13 cellular contexts compared by ENCODE assay signal in genomic region chr10:75619636-75620035, GRCh38.
DNase-seq lines count a peak whose midpoint lies in the region; ATAC-seq and TF ChIP-seq lines count a peak whose summit lies in the region.
"Had no signal": no experiment of that assay in that cellular context is flagged by ENCODE, and none has a peak within 500 bp of the region (broad histone marks: within the 10 kb centered on the region; RNA-seq: fewer than 3 reads in every experiment).

No MANE protein-coding gene starts in this region.

- intact Hi-C loops in left lung (cut with DNase I) = no loop called here

- H3K4me1 ChIP-seq in Loucy (ENCODE audit: insufficient read depth, low read length, poor library complexity, severe bottlenecking) = no peaks in the 10 kb centered on the region
- H3K4me1 ChIP-seq in left lung = peaks cover 6 to 23% of the 10 kb centered on the region in 2 donors
- no peaks in the 10 kb centered on the region for H3K4me1 ChIP-seq in parathyroid adenoma
- H3K4me1 ChIP-seq: BLaER1, Caco-2, HAP-1 had no signal

- H3K4me3 ChIP-seq in Loucy (ENCODE audit: low read length, poor library complexity, severe bottlenecking) (no peak overlapping the region), left lung (no peak overlapping the region), parathyroid adenoma (ENCODE audit: low read depth, low read length) (peak overlapping the region; percentile 25)
- H3K4me3 ChIP-seq: BLaER1, HAP-1 had no signal

- no peak overlapping the region for H3K4me2 ChIP-seq in Loucy (ENCODE audit: low read depth, low read length, poor library complexity, severe bottlenecking)
- peak overlapping the region; percentile 37 for H3K4me2 ChIP-seq in parathyroid adenoma (ENCODE audit: low read length)
- H3K4me2 ChIP-seq: BLaER1 had no signal

- in situ Hi-C loops in G401 (cut with HindIII; ENCODE audit: low sequenced_read_pairs) = no loop called here

- no peaks in the 10 kb centered on the region for H3K9me2 ChIP-seq in Loucy (replicated peaks; ENCODE audit: low read depth, low read length)

- no peak for DNase-seq in left lung
- no peak for DNase-seq in G401 (ENCODE audit: low spot score)
- DNase-seq in NCI-H82 treated with DMSO at 0.1 percent for 48 hours (lab: John Stamatoyannopoulos, UW; ENCODE audit: unreplicated experiment) = no peak
- no peak for DNase-seq in DMS79 treated with DMSO at 0.1 percent for 48 hours (lab: John Stamatoyannopoulos, UW)
- DNase-seq: 8988T; AML-193; Caco-2; CD8-positive, alpha-beta memory T cell had no signal

- H3K27me3 ChIP-seq in Loucy (ENCODE audit: insufficient read depth, low read length, poor library complexity, severe bottlenecking) (no peaks in the 10 kb centered on the region), left lung (no peaks in the 10 kb centered on the region), parathyroid adenoma (ENCODE audit: control insufficient read depth, insufficient read depth, low read length) (no peaks in the 10 kb centered on the region)
- H3K27me3 ChIP-seq: BLaER1 had no signal

- H4K20me1 ChIP-seq in Loucy (ENCODE audit: insufficient read depth, low read length, poor library complexity, severe bottlenecking) = no peaks in the 10 kb centered on the region
- H4K20me1 ChIP-seq: BLaER1 had no signal

- H2AFZ ChIP-seq in Loucy (ENCODE audit: low read length) = peak overlapping the region; percentile 4; the same call in 1 of the 2 replicates
- H2AFZ ChIP-seq in parathyroid adenoma = no peak overlapping the region

- H3K27ac ChIP-seq in left lung (no peak overlapping the region), parathyroid adenoma (no peak overlapping the region)
- H3K27ac ChIP-seq: BLaER1 had no signal

- H3K9me3 ChIP-seq in Loucy (ENCODE audit: insufficient read depth, low read depth, low read length) (no peaks in the 10 kb centered on the region), left lung (no peaks in the 10 kb centered on the region), parathyroid adenoma (ENCODE audit: control insufficient read depth, low read length) (no peaks in the 10 kb centered on the region)
- H3K9me3 ChIP-seq: BLaER1, Caco-2, HAP-1 had no signal

- H3K36me3 ChIP-seq in Loucy (ENCODE audit: insufficient read depth, low read length) (no peaks in the 10 kb centered on the region), left lung (no peaks in the 10 kb centered on the region), parathyroid adenoma (ENCODE audit: control insufficient read depth, insufficient read depth, low read length) (no peaks in the 10 kb centered on the region)
- H3K36me3 ChIP-seq: BLaER1, HAP-1 had no signal

- no peak for TF ChIP-seq CTCF in Loucy (conservative IDR thresholded peaks at IDR 0.05; ENCODE audit: low read length)
- TF ChIP-seq CTCF in left lung (IDR thresholded peaks at IDR 0.05) = no peak
- TF ChIP-seq CTCF in parathyroid adenoma (IDR thresholded peaks at IDR 0.05) = no peak

- ATAC-seq in GM19463 (IDR thresholded peaks at IDR 0.05; ENCODE audit: unreplicated experiment) (peak; percentile 46), left lung (peak; percentile 13)

- H3K9ac ChIP-seq in Loucy (ENCODE audit: low read depth, low read length, poor library complexity, severe bottlenecking) = no peak overlapping the region
- H3K9ac ChIP-seq in parathyroid adenoma = no peak overlapping the region
- H3K9ac ChIP-seq: BLaER1 had no signal

- H3F3A ChIP-seq in Loucy (ENCODE audit: low read depth) = no peaks in the 10 kb centered on the region

- H3K79me2 ChIP-seq in Loucy (ENCODE audit: insufficient read depth, low read length) (no peaks in the 10 kb centered on the region), parathyroid adenoma (no peaks in the 10 kb centered on the region)
